In genomic region chr3:66441124-66441523, GRCh38 we compare ENCODE assay signal across 11 cellular contexts.
A peak's percentile ranks its signal among the peaks of the same experiment; 100 is the strongest.
DNase-seq lines count a peak whose midpoint lies in the region; TF ChIP-seq lines count a peak whose summit lies in the region.
"Had no signal": no experiment of that assay in that cellular context is flagged by ENCODE, and none has a peak within 500 bp of the region (broad histone marks: within the 10 kb centered on the region; RNA-seq: fewer than 3 reads in every experiment).

No MANE protein-coding gene starts in this region.

- DNase-seq in NCI-H524 (lab: John Stamatoyannopoulos, UW) (peak; percentile 64 to 79), NCI-H524 treated with DMSO at 0.1 percent for 48 hours (lab: John Stamatoyannopoulos, UW) (no peak), amniotic epithelial cell (ENCODE audit: low read depth) (peak; percentile 29), tibial artery (no peak), T-helper 9 cell (no peak), NCI-H2081 (lab: John Stamatoyannopoulos, UW) (no peak), NCI-H187 (lab: John Stamatoyannopoulos, UW) (no peak)
- DNase-seq: NK-92 treated with Interleukin-12 subunit alpha and Interleukin-12 subunit beta, amount 100 ng/mL, for 24 hours; nucleus accumbens; stimulated activated CD8-positive, alpha-beta memory T cell treated with anti-CD3 and anti-CD28 coated beads, Interleukin-4, amount 100 ng/mL, for 48 hours had no signal

- no peaks in the 10 kb centered on the region for H3K27me3 ChIP-seq in iPS-20b (ENCODE audit: insufficient read depth, low read length)
- H3K27me3 ChIP-seq in tibial artery, result no peaks in the 10 kb centered on the region

- no peak for TF ChIP-seq CTCF in tibial artery (IDR thresholded peaks at IDR 0.05)

- H3K4me3 ChIP-seq in iPS-20b (ENCODE audit: low read length) (no peak overlapping the region), tibial artery (no peak overlapping the region)

- H3K36me3 ChIP-seq in iPS-20b (ENCODE audit: insufficient read depth, low read depth, low read length), result peaks cover 54% of the 10 kb centered on the region; the same call in 1 of the 2 replicates
- H3K36me3 ChIP-seq in tibial artery, result no peaks in the 10 kb centered on the region

- H3K27ac ChIP-seq in iPS-20b (ENCODE audit: low read length) (peak overlapping the region; percentile 20), tibial artery (peak overlapping the region; percentile 66 to 70)

- no peaks in the 10 kb centered on the region for H3K9me3 ChIP-seq in iPS-20b (ENCODE audit: insufficient read depth, low read depth, low read length)
- H3K9me3 ChIP-seq in tibial artery, result no peaks in the 10 kb centered on the region

- intact Hi-C loops in tibial artery (cut with DNase I; ENCODE audit: low total_unique reads), result no loop called here

- H3K4me1 ChIP-seq in iPS-20b (ENCODE audit: insufficient read depth, low read length) (peaks cover 66% of the 10 kb centered on the region), tibial artery (peaks cover 0 to 74% (median 47%) of the 10 kb centered on the region in 4 donors)

- H3K9ac ChIP-seq in iPS-20b (ENCODE audit: low read depth, low read length), result peak overlapping the region; percentile 59; the same call in 1 of the 2 replicates

Comparison
In these comparisons a context has a peak if more than half of its experiments do, and no peak if none do; other contexts are left out.
1. DNase-seq: peak in NCI-H524 (2 of 2) and amniotic epithelial cell (single experiment); none in NCI-H524 treated with DMSO at 0.1 percent for 48 hours (single experiment), tibial artery (0 of 2), T-helper 9 cell (single experiment), NCI-H2081 (0 of 2) and NCI-H187 (0 of 2).